ENCODE assay signal across 8 cellular contexts in the genomic region with DNA sequence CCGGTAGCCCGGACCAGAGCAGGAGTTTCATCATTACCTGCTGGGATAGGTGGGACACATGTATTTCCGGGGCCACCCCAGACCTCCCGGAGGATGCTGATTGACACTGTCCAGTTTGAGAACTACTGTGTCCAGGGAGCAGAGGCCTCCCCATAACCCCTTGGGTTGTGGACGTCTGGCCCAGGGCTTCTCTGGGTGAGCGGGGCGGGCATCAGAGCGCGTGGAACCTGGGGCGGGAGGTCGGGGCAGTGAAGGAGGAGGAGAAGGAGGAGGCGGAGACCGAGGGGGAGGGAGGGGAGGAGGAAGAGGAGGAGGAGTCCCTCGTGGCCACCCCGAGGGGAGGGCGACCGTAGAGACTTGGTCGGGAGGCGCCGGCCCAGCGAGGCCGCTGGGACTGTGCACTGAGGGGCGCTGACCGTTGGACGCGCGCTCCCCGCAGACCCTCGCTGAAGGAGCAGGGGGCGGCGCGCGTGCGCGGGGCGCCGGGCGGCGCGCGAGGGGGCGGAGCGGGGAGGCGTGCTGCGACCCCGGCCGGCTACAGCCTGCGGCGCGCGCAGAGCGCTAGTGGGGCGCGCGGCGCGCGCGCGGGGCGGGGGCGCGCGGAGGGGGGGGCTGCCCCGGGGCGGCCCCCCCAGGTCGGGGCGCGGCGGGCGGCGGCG. TPM values are rescaled to one million over a fixed set of nuclear protein-coding genes. Genes with fewer than 3 reads are reported as not detected.
DNase-seq lines count a peak whose midpoint lies in the region; ATAC-seq and TF ChIP-seq lines count a peak whose summit lies in the region.

Gene GRK3, plus strand, starts transcription at position 356 of the 659 bp plus-strand sequence. CDS start 366 bp downstream, outside the sequence.

- H3K4me2 ChIP-seq in parathyroid adenoma (ENCODE audit: low read length): peak within 1 kb of the TSS; percentile 80

- intact Hi-C loops in head of caudate nucleus (cut with DNase I) (no loop called here), upper lobe of right lung (cut with DNase I) (no loop called here)

- TF ChIP-seq CTCF in RWPE2 (IDR thresholded peaks at IDR 0.05; ENCODE audit: poor library complexity, severe bottlenecking) (no peak), parathyroid adenoma (IDR thresholded peaks at IDR 0.05) (no peak), upper lobe of right lung (IDR thresholded peaks at IDR 0.05) (no peak)

- H3K4me1 ChIP-seq in RWPE2 (ENCODE audit: insufficient read depth, poor library complexity, severe bottlenecking) (peaks cover 11% of the 10 kb centered on the region), parathyroid adenoma (no peaks in the 10 kb centered on the region), upper lobe of right lung (peaks cover 22% of the 10 kb centered on the region)

- H3K4me3 ChIP-seq in RWPE2 (ENCODE audit: severe bottlenecking) (peak within 1 kb of the TSS; percentile 83), parathyroid adenoma (ENCODE audit: low read depth, low read length) (peak within 1 kb of the TSS; percentile 65), upper lobe of right lung (peak within 1 kb of the TSS; percentile 75)

- CTCF ChIA-PET in activated naive CD4-positive, alpha-beta T cell treated with anti-CD3 and anti-CD28 coated beads, Interleukin-2, amount 10 ng/mL, durations not matched to agents 7 days and 5 days (lab: Charles Lee): interaction anchor here (0.5 to 1.5 kb wide), 3 partner anchors 21 to 209 kb away, joined by 3 to 7 read pairs (median 3); no protein-coding TSS in a partner anchor

- DNase-seq in activated gamma-delta T cell treated with Interleukin-2 at 50 U/mL for 16 hours: peak; percentile 44
- DNase-seq in activated gamma-delta T cell (lab: John Stamatoyannopoulos, UW): no peak
- peak; percentile 73 for DNase-seq in RWPE2 (ENCODE audit: low spot score)
- peak; percentile 87 for DNase-seq in activated naive CD4-positive, alpha-beta T cell treated with anti-CD3 and anti-CD28 coated beads, Interleukin-2, amount 10 ng/mL, durations not matched to agents 7 days and 5 days
- DNase-seq in head of caudate nucleus: peak in 41 of 42 donors; percentile 8 to 75 (median 60)
- peak; percentile 91 for DNase-seq in upper lobe of right lung

- H3K27me3 Mint-ChIP-seq in activated naive CD4-positive, alpha-beta T cell treated with anti-CD3 and anti-CD28 coated beads, Interleukin-2, amount 10 ng/mL, durations not matched to agents 7 days and 5 days: peaks cover 3% of the 10 kb centered on the region

- no peaks in the 10 kb centered on the region for H3K27me3 ChIP-seq in RWPE2 (ENCODE audit: insufficient read depth, poor library complexity, severe bottlenecking)
- H3K27me3 ChIP-seq in parathyroid adenoma (ENCODE audit: control insufficient read depth, insufficient read depth, low read length): no peaks in the 10 kb centered on the region
- no peaks in the 10 kb centered on the region for H3K27me3 ChIP-seq in upper lobe of right lung

- no peak within 1 kb of the TSS for H3K9ac ChIP-seq in parathyroid adenoma

- peaks cover 1% of the 10 kb centered on the region for H3K79me2 ChIP-seq in parathyroid adenoma

- H3K9me3 ChIP-seq in RWPE2 (ENCODE audit: severe bottlenecking) (no peaks in the 10 kb centered on the region), parathyroid adenoma (ENCODE audit: control insufficient read depth, low read length) (no peaks in the 10 kb centered on the region), upper lobe of right lung (no peaks in the 10 kb centered on the region)

- H3K27ac ChIP-seq in RWPE2 (ENCODE audit: poor library complexity, severe bottlenecking) (no peak within 1 kb of the TSS), parathyroid adenoma (peak within 1 kb of the TSS; percentile 68), upper lobe of right lung (peak within 1 kb of the TSS; percentile 80)

- ATAC-seq in HG03439 (IDR thresholded peaks at IDR 0.05; ENCODE audit: unreplicated experiment) (peak; percentile 40), RWPE2 (ENCODE audit: low read depth) (peak; percentile 76), upper lobe of right lung (peak; percentile 90)

- no peaks in the 10 kb centered on the region for H3K9me3 Mint-ChIP-seq in activated naive CD4-positive, alpha-beta T cell treated with anti-CD3 and anti-CD28 coated beads, Interleukin-2, amount 10 ng/mL, durations not matched to agents 7 days and 5 days

- no peaks in the 10 kb centered on the region for H3K36me3 ChIP-seq in RWPE2 (ENCODE audit: low read depth)
- H3K36me3 ChIP-seq in parathyroid adenoma (ENCODE audit: control insufficient read depth, insufficient read depth, low read length): no peaks in the 10 kb centered on the region
- no peaks in the 10 kb centered on the region for H3K36me3 ChIP-seq in upper lobe of right lung

- H3K27ac Mint-ChIP-seq in activated naive CD4-positive, alpha-beta T cell treated with anti-CD3 and anti-CD28 coated beads, Interleukin-2, amount 10 ng/mL, durations not matched to agents 7 days and 5 days: peak within 1 kb of the TSS; percentile 89

- peaks cover 65% of the 10 kb centered on the region for H3K4me1 Mint-ChIP-seq in activated naive CD4-positive, alpha-beta T cell treated with anti-CD3 and anti-CD28 coated beads, Interleukin-2, amount 10 ng/mL, durations not matched to agents 7 days and 5 days

- peaks cover 10% of the 10 kb centered on the region for H3K36me3 Mint-ChIP-seq in activated naive CD4-positive, alpha-beta T cell treated with anti-CD3 and anti-CD28 coated beads, Interleukin-2, amount 10 ng/mL, durations not matched to agents 7 days and 5 days

- peak within 1 kb of the TSS; percentile 87 for H2AFZ ChIP-seq in parathyroid adenoma

- peak within 1 kb of the TSS; percentile 90 for H3K4me3 Mint-ChIP-seq in activated naive CD4-positive, alpha-beta T cell treated with anti-CD3 and anti-CD28 coated beads, Interleukin-2, amount 10 ng/mL, durations not matched to agents 7 days and 5 days

RNA-seq across cellular contexts. Expression of gene GRK3, which starts in this region (rescaled TPM):
- 26.0 TPM for total RNA-seq in upper lobe of right lung

Comparison
In these comparisons a context has a peak if more than half of its experiments do, and no peak if none do; other contexts are left out.
1. ATAC-seq: peak in every context shown above with its lines; median percentile 90 in upper lobe of right lung; 76 in RWPE2; 40 in HG03439.